Comparison of ENCODE assay signal across 10 cellular contexts in the genomic region with DNA sequence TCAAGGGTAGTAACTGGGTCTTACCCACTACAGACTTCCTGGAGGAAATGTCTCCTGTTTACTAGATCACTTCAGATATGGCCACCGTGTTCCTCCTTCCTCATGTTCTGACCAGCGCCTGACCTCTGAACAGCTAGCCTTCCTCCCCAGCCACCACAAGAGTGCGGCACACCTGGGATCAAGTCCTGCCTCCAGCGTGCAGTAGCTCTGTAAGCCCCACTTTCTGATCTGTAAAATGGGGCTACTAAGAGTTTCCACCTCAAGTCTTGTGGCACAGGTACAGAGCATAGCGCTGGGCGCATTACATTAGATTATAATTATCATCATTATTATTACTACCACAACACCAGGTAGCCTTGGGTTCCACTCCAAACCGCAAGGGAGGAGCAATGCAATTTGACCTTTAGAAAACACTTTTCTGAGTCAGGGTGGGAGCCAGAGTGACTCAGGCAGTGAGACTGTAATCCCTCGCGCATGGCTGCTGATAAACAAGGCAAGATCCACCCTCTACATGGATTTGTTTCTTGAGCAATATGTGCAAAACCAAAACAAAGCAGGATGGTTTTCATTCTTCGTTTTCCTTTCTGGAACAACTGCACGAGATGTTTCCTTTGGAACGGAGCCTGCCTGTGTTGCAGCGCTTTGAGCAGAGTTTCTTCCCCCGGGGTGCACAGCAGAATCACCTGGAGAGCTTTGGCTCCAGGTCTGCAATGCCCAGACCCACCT.
DNase-seq lines count a peak whose midpoint lies in the region; ATAC-seq, FAIRE-seq and TF ChIP-seq lines count a peak whose summit lies in the region.
"Had no signal": no experiment of that assay in that cellular context is flagged by ENCODE, and none has a peak within 500 bp of the region (broad histone marks: within the 10 kb centered on the region; RNA-seq: fewer than 3 reads in every experiment).

No MANE protein-coding gene starts in this region.

- TF ChIP-seq CTCF in A673 (conservative IDR thresholded peaks at IDR 0.05; ENCODE audit: low read depth, low read length) (no peak), endothelial cell of umbilical vein (IDR thresholded peaks at IDR 0.05; ENCODE audit: extremely low read depth in 1 of 2, insufficient read depth in 1 of 2, low read depth in 1 of 2, low read length in 2 of 2) (no peak)

- dilution Hi-C loops in endothelial cell of umbilical vein (cut with MboI; ENCODE audit: extremely low pct_ligation_motif_present, low sequenced_read_pairs), result no loop called here

- H3K36me3 ChIP-seq in A673 (ENCODE audit: insufficient read depth, low read length, poor library complexity, severe bottlenecking), result no peaks in the 10 kb centered on the region
- no peaks in the 10 kb centered on the region for H3K36me3 ChIP-seq in endothelial cell of umbilical vein (ENCODE audit: control insufficient read depth in 2 of 2, extremely low read depth in 1 of 2, insufficient read depth in 2 of 2, low read length in 2 of 2)
- no peaks in the 10 kb centered on the region for H3K36me3 ChIP-seq in muscle layer of duodenum (ENCODE audit: control insufficient read depth in 1 of 2, insufficient read depth in 2 of 2, low read length in 2 of 2)

- intact Hi-C loops in A673 (cut with micrococcal nuclease; ENCODE audit: unreplicated experiment) (no loop called here), endothelial cell of umbilical vein (cut with micrococcal nuclease) (loop anchor here (1.0 to 2.0 kb wide), 3 partner anchors 24 to 139 kb away; partner anchors contain the start of gene ANGPTL2)

- peaks cover 4% of the 10 kb centered on the region for H3K36me3 Mint-ChIP-seq in effector memory CD8-positive, alpha-beta T cell (ENCODE audit: insufficient read depth)

- no peaks in the 10 kb centered on the region for H3K9me3 Mint-ChIP-seq in effector memory CD8-positive, alpha-beta T cell

- peak overlapping the region; percentile 60 for H3K4me2 ChIP-seq in endothelial cell of umbilical vein (ENCODE audit: insufficient read depth, low read length)

- H3K4me3 Mint-ChIP-seq in effector memory CD8-positive, alpha-beta T cell, result no peak overlapping the region

- no peaks in the 10 kb centered on the region for H3K9me3 ChIP-seq in A673 (ENCODE audit: low read depth, low read length, poor library complexity, severe bottlenecking)
- no peaks in the 10 kb centered on the region for H3K9me3 ChIP-seq in endothelial cell of umbilical vein (replicated peaks; ENCODE audit: control insufficient read depth, insufficient read depth, low read length)
- H3K9me3 ChIP-seq in muscle layer of duodenum (ENCODE audit: control insufficient read depth in 1 of 2, low read length in 2 of 2), result no peaks in the 10 kb centered on the region

- H4K20me1 ChIP-seq in endothelial cell of umbilical vein (replicated peaks; ENCODE audit: control insufficient read depth, extremely low read depth, insufficient read depth, low read length), result no peaks in the 10 kb centered on the region

- BruUV-seq in A673 (replicated peaks; lab: Mats Ljungman, UMichigan) (no TSS peak), endothelial cell of umbilical vein (replicated peaks; lab: Mats Ljungman, UMichigan) (no TSS peak)

- FAIRE-seq in endothelial cell of umbilical vein (lab: Jason Lieb, UNC) (peak; percentile 92), GM12892 (lab: Jason Lieb, UNC) (no peak)
- FAIRE-seq: islet of Langerhans had no signal

- peaks cover 9% of the 10 kb centered on the region for H3K4me1 ChIP-seq in A673 (ENCODE audit: insufficient read depth, low read length, poor library complexity, severe bottlenecking)
- H3K4me1 ChIP-seq in endothelial cell of umbilical vein (ENCODE audit: control insufficient read depth, extremely low read depth, insufficient read depth, low read length), result peaks cover 22% of the 10 kb centered on the region
- H3K4me1 ChIP-seq in muscle layer of duodenum (ENCODE audit: control insufficient read depth in 1 of 2, insufficient read depth in 2 of 2, low read length in 2 of 2), result peaks cover 4 to 28% of the 10 kb centered on the region in 2 donors

- peak overlapping the region; percentile 12 for H3K9ac ChIP-seq in endothelial cell of umbilical vein (replicated peaks; ENCODE audit: extremely low read depth, insufficient read depth, low read length)

- H3K27me3 ChIP-seq in A673 (replicated peaks; ENCODE audit: insufficient read depth, low read depth, low read length, poor library complexity) (no peaks in the 10 kb centered on the region), endothelial cell of umbilical vein (ENCODE audit: control insufficient read depth in 2 of 2, insufficient read depth in 2 of 2, low read length in 2 of 2) (no peaks in the 10 kb centered on the region), muscle layer of duodenum (ENCODE audit: low read depth, low read length) (no peaks in the 10 kb centered on the region)

- peak overlapping the region; percentile 77 for H2AFZ ChIP-seq in endothelial cell of umbilical vein (ENCODE audit: low read depth, low read length)

- POLR2A ChIA-PET in A673 (lab: Charles Lee; ENCODE audit: low non-redundant PET), result no interaction called here
- POLR2A ChIA-PET in endothelial cell of umbilical vein (lab: Charles Lee), result interaction anchor here (1.2 kb wide), 1 partner anchor 64 kb away, joined by 3 read pairs; no protein-coding TSS in a partner anchor

- H3K4me1 Mint-ChIP-seq in effector memory CD8-positive, alpha-beta T cell (ENCODE audit: low read depth in 2 of 2), result peaks cover 0 to 4% of the 10 kb centered on the region in 2 donors

- TF ChIP-seq POLR2A in endothelial cell of umbilical vein (IDR thresholded peaks at IDR 0.05; ENCODE audit: low read depth, low read length) (no peak), GM12892 (IDR thresholded peaks at IDR 0.05; ENCODE audit: low read depth, low read length) (no peak)

- CTCF ChIA-PET in A673 (lab: Charles Lee), result interaction anchor here (0.5 kb wide), 1 partner anchor 74 kb away, joined by 4 read pairs; no protein-coding TSS in a partner anchor
- CTCF ChIA-PET in endothelial cell of umbilical vein (lab: Charles Lee), result interaction anchor here (0.8 to 2.6 kb wide), 8 partner anchors 10 to 247 kb away, joined by 3 to 15 read pairs (median 4); partner anchors contain the start of gene ANGPTL2

- ATAC-seq in effector memory CD8-positive, alpha-beta T cell (replicated peaks), result no peak

- no peaks in the 10 kb centered on the region for H3K9me1 ChIP-seq in endothelial cell of umbilical vein (replicated peaks; ENCODE audit: control insufficient read depth, extremely low read depth, insufficient read depth, low read length)

- H3K27me3 Mint-ChIP-seq in effector memory CD8-positive, alpha-beta T cell, result no peaks in the 10 kb centered on the region

- H3K79me2 ChIP-seq in endothelial cell of umbilical vein (ENCODE audit: control insufficient read depth, insufficient read depth, low read length), result no peaks in the 10 kb centered on the region

- H3K4me3 ChIP-seq in A673 (ENCODE audit: low read depth, low read length, poor library complexity, severe bottlenecking) (no peak overlapping the region), endothelial cell of umbilical vein (replicated peaks in 1 of 3; ENCODE audit: insufficient read depth in 1 of 3, low read depth in 1 of 3, low read length in 3 of 3) (no peak overlapping the region), muscle layer of duodenum (ENCODE audit: low read depth in 1 of 2, low read length in 2 of 2) (no peak overlapping the region)

- H3K27ac ChIP-seq in A673 (ENCODE audit: low read depth, low read length, poor library complexity, severe bottlenecking), result no peak overlapping the region
- peak overlapping the region; percentile 84 for H3K27ac ChIP-seq in endothelial cell of umbilical vein (ENCODE audit: insufficient read depth, low read depth, low read length)
- peak overlapping the region; percentile 85 for H3K27ac ChIP-seq in muscle layer of duodenum (ENCODE audit: low read length)

- DNase-seq in A673 (ENCODE audit: low spot score), result peak; percentile 39
- DNase-seq in NCI-H2171 treated with DMSO at 0.1 percent for 48 hours (lab: John Stamatoyannopoulos, UW), result peak; percentile 71
- peak; percentile 95 for DNase-seq in endothelial cell of umbilical vein (ENCODE audit: low read depth, low spot score)
- no peak for DNase-seq in effector memory CD8-positive, alpha-beta T cell
- DNase-seq in GM12892 (ENCODE audit: insufficient read length), result no peak
- DNase-seq in activated T-cell treated with anti-CD3 and anti-CD28 coated beads, Interleukin-2, amount 50 U/mL, for 1 hour, result no peak
- DNase-seq in cerebellar nuclear complex (lab: John Stamatoyannopoulos, UW), result no peak
- DNase-seq: DND-41 had no signal

- H3K27ac Mint-ChIP-seq in effector memory CD8-positive, alpha-beta T cell, result no peak overlapping the region

TF ChIP-seq in endothelial cell of umbilical vein, 7 proteins besides CTCF, POLR2A, EP300 and RAD21:
- peak; percentile 57 for TF ChIP-seq GATA2 (IDR thresholded peaks at IDR 0.05; ENCODE audit: insufficient read depth, insufficient read length, low read depth, low read length)
- peak; percentile 24 for TF ChIP-seq JUN (IDR thresholded peaks at IDR 0.05; ENCODE audit: borderline replicate concordance, insufficient read depth, insufficient read length, low read depth)
- TF ChIP-seq MYC (IDR thresholded peaks at IDR 0.05; ENCODE audit: low read depth, low read length), result peak; percentile 5
- no peak for TF ChIP-seq EZH2 (IDR thresholded peaks at IDR 0.05; ENCODE audit: borderline replicate concordance, low read depth, low read length, severe bottlenecking)
- TF ChIP-seq FOS (IDR thresholded peaks at IDR 0.05; ENCODE audit: borderline replicate concordance, insufficient read depth, low read length), result peak; percentile 82

Comparison
In these comparisons a context has a peak if more than half of its experiments do, and no peak if none do; other contexts are left out.
1. DNase-seq: peak in A673 (single experiment), NCI-H2171 treated with DMSO at 0.1 percent for 48 hours (single experiment) and endothelial cell of umbilical vein (single experiment); none in effector memory CD8-positive, alpha-beta T cell (0 of 3), GM12892 (single experiment), activated T-cell treated with anti-CD3 and anti-CD28 coated beads, Interleukin-2, amount 50 U/mL, for 1 hour (single experiment) and cerebellar nuclear complex (0 of 2).